ENCODE assay signal across 1 cellular context in genomic region chr2:218806346-218806978, GRCh38.
A peak's percentile ranks its signal among the peaks of the same experiment; 100 is the strongest.
TF ChIP-seq lines count a peak whose summit lies in the region.

No MANE protein-coding gene starts in this region.

TF ChIP-seq in HepG2, 621 proteins besides CTCF, POLR2A, EP300 and RAD21 (continued from another document and continues in another):
- no peak for TF ChIP-seq ZNF318 (CRISPR knock-in tag; IDR thresholded peaks at IDR 0.05)
- peak; percentile 91; the same call in 1 of the 2 replicates for TF ChIP-seq FOXJ3 (CRISPR knock-in tag; IDR thresholded peaks at IDR 0.05; ENCODE audit: borderline replicate concordance)
- TF ChIP-seq SETDB1 (CRISPR knock-in tag; IDR thresholded peaks at IDR 0.05; ENCODE audit: borderline replicate concordance) = no peak
- TF ChIP-seq HCFC1 (IDR thresholded peaks at IDR 0.05; ENCODE audit: low read depth, low read length) = no peak
- no peak for TF ChIP-seq MAF1 (CRISPR knock-in tag; IDR thresholded peaks at IDR 0.05; ENCODE audit: borderline replicate concordance)
- no peak for TF ChIP-seq ZFP62 (CRISPR knock-in tag; IDR thresholded peaks at IDR 0.05)
- no peak for TF ChIP-seq SYNCRIP (IDR thresholded peaks at IDR 0.05; ENCODE audit: insufficient read depth, low read depth, low read length)
- peak; percentile 46; the same call in 1 of the 2 replicates for TF ChIP-seq NFKBIZ (CRISPR knock-in tag; IDR thresholded peaks at IDR 0.05)
- peak; percentile 17 to 25; a peak in 2 of 4 replicates for TF ChIP-seq HMGXB4 (CRISPR knock-in tag; IDR thresholded peaks at IDR 0.05; ENCODE audit: borderline replicate concordance in 1 of 2, low read depth in 1 of 2)
- TF ChIP-seq PRDM15 (CRISPR knock-in tag; IDR thresholded peaks at IDR 0.05) = peak; percentile 73; the same call in 1 of the 2 replicates
- 0 out of 2 replicates have a peak, but pooled peaks have one; percentile 57 for TF ChIP-seq THYN1 (CRISPR knock-in tag; IDR thresholded peaks at IDR 0.05; ENCODE audit: borderline replicate concordance, low read depth)
- TF ChIP-seq CCAR2 (optimal IDR thresholded peaks at IDR 0.05; ENCODE audit: low read depth, low read length) = peak; percentile 57
- TF ChIP-seq RBAK (CRISPR knock-in tag; IDR thresholded peaks at IDR 0.05) = 0 out of 2 replicates have a peak, but pooled peaks have one; percentile 27
- no peak for TF ChIP-seq ZNF672 (CRISPR knock-in tag; IDR thresholded peaks at IDR 0.05)
- TF ChIP-seq ZNF383 (CRISPR knock-in tag; IDR thresholded peaks at IDR 0.05; ENCODE audit: borderline replicate concordance) = no peak
- no peak for TF ChIP-seq GRHL1 (CRISPR knock-in tag; conservative IDR thresholded peaks at IDR 0.05)
- TF ChIP-seq ZNF777 (CRISPR knock-in tag; IDR thresholded peaks at IDR 0.05) = no peak
- no peak for TF ChIP-seq FOSL1 (CRISPR knock-in tag; IDR thresholded peaks at IDR 0.05; ENCODE audit: borderline replicate concordance)
- no peak for TF ChIP-seq SAFB2 (CRISPR knock-in tag; IDR thresholded peaks at IDR 0.05; ENCODE audit: borderline replicate concordance, low read depth)
- TF ChIP-seq CBX2 (IDR thresholded peaks at IDR 0.05; ENCODE audit: low read depth, low read length) = no peak
- no peak for TF ChIP-seq CBX2 (CRISPR knock-in tag; IDR thresholded peaks at IDR 0.05; ENCODE audit: low read depth)
- peak; percentile 62; the same call in 1 of the 2 replicates for TF ChIP-seq ZNF788 (CRISPR knock-in tag; IDR thresholded peaks at IDR 0.05; ENCODE audit: borderline replicate concordance)
- no peak for TF ChIP-seq ATF6 (CRISPR knock-in tag; conservative IDR thresholded peaks at IDR 0.05)
- no peak for TF ChIP-seq ZNF615 (CRISPR knock-in tag; IDR thresholded peaks at IDR 0.05; ENCODE audit: borderline replicate concordance)
- no peak for TF ChIP-seq AFF4 (CRISPR knock-in tag; IDR thresholded peaks at IDR 0.05)
- TF ChIP-seq SMYD3 (CRISPR knock-in tag; IDR thresholded peaks at IDR 0.05) = no peak
- TF ChIP-seq TCF7L2 (IDR thresholded peaks at IDR 0.05; ENCODE audit: low read depth, low read length) = no peak
- TF ChIP-seq NR3C1 (CRISPR knock-in tag; IDR thresholded peaks at IDR 0.05) = no peak
- TF ChIP-seq DZIP1 (CRISPR knock-in tag; IDR thresholded peaks at IDR 0.05) = no peak
- no peak for TF ChIP-seq BRCA1 (CRISPR knock-in tag; IDR thresholded peaks at IDR 0.05)
- TF ChIP-seq BHLHE40 (IDR thresholded peaks at IDR 0.05; ENCODE audit: low read length) = 0 out of 2 replicates have a peak, but pooled peaks have one; percentile 51
- TF ChIP-seq MTA1 (CRISPR knock-in tag; IDR thresholded peaks at IDR 0.05; ENCODE audit: borderline replicate concordance) = no peak; the same call in 1 of the 2 replicates
